Comparison of ENCODE assay signal across 8 cellular contexts in the genomic region with DNA sequence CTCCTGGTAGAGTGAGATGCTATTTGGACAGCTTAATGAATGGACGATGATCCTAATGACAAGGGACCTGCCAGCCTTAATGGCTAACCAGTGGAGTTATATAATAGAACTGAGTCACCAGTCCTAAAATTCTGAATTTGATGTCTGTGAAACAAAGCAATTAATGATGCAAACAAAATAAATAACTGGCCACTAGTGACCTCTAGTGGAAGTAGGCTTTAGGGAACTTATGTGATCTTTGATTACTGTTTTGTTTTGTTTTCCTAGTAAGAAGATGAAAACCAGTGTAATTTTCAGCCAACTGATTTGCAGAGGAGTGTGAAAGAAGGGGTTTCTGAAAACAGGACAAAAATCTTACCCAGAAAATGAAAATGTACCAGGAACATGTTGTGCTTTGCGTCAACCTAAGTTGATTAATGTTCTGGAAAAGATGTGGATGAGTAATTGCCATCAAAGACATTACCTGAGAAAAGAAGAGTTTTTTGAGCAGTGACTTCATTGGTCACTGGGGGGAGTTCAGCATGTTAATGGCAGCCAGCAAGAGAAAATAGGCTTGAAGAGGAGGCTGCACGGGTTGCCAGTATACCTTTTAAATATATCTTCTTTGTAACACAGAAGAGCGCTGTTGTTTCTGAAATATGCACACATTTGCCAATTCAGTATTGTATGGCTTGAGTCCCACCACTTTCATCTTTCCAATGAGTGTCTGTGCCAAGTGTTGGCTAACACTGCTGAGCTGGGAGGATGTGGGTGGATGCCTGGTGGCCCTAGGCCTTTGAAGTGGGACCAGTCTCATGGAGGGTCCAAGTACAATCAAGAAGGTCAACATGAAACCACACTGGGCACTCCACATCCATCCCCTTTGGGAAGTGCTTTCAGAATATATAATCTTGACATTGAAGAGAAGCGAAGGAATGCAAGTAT. TPM values are rescaled to one million over a fixed set of nuclear protein-coding genes. Genes with fewer than 3 reads are reported as not detected.
A peak's percentile ranks its signal among the peaks of the same experiment; 100 is the strongest.
DNase-seq lines count a peak whose midpoint lies in the region; ATAC-seq and TF ChIP-seq lines count a peak whose summit lies in the region.

No MANE protein-coding gene starts in this region.

- WGBS in hepatocyte (ENCODE audit: low lambda C conversion rate, missing lambda C conversion rate): 85% methylated on average over 5 of the region's 5 CpGs
- 80 to 83% methylated on average over 3 to 5 of the region's 5 CpGs for WGBS in transverse colon (ENCODE audit: low coverage in 1 of 2), 2 donors

- H3K4me1 ChIP-seq in hepatocyte (ENCODE audit: insufficient read depth) (no peaks in the 10 kb centered on the region), transverse colon (peaks cover 0 to under 1% (median under 1%) of the 10 kb centered on the region in 4 donors)

- peak; percentile 35 for DNase-seq in GM12865 (ENCODE audit: low read depth)
- peak; percentile 46 for DNase-seq in NCI-H1105 (lab: John Stamatoyannopoulos, UW)
- DNase-seq in hepatocyte (ENCODE audit: low spot score): peak; percentile 54
- DNase-seq in transverse colon: no peak

- H3K9me3 ChIP-seq in hepatocyte (ENCODE audit: low read depth): no peaks in the 10 kb centered on the region
- no peaks in the 10 kb centered on the region for H3K9me3 ChIP-seq in transverse colon

- H2AFZ ChIP-seq in hepatocyte: no peak overlapping the region

- intact Hi-C loops in transverse colon (cut with DNase I; ENCODE audit: low total_unique reads): no loop called here

- in situ Hi-C loops in transverse colon (cut with MboI; ENCODE audit: low pct_ligation_motif_present in 1 of 4, low pct_unique_long_range_greater_than_20kb in 1 of 4, low sequenced_read_pairs in 3 of 4): loop anchor here (10.0 to 25.0 kb wide), 2 partner anchors 282 to 289 kb away; no protein-coding TSS in a partner anchor

- no peak overlapping the region for H3K4me3 ChIP-seq in GM12865 (ENCODE audit: low read depth, low read length)
- H3K4me3 ChIP-seq in WI38 (ENCODE audit: low read depth, low read length): no peak overlapping the region
- H3K4me3 ChIP-seq in hepatocyte: no peak overlapping the region
- no peak overlapping the region for H3K4me3 ChIP-seq in transverse colon

- H3K9me2 ChIP-seq in hepatocyte (replicated peaks; ENCODE audit: insufficient read depth): no peaks in the 10 kb centered on the region

- ATAC-seq in HG02571 (IDR thresholded peaks at IDR 0.05; ENCODE audit: unreplicated experiment): no peak
- ATAC-seq in GM21360 (IDR thresholded peaks at IDR 0.05; ENCODE audit: unreplicated experiment): no peak
- no peak for ATAC-seq in HG03139 (IDR thresholded peaks at IDR 0.05; ENCODE audit: unreplicated experiment)

- no peak overlapping the region for H3K27ac ChIP-seq in hepatocyte
- H3K27ac ChIP-seq in transverse colon: no peak overlapping the region

- H3K4me2 ChIP-seq in hepatocyte: no peak overlapping the region

- H4K20me1 ChIP-seq in hepatocyte (ENCODE audit: insufficient read depth, poor library complexity, severe bottlenecking): no peaks in the 10 kb centered on the region

- TF ChIP-seq EP300 in transverse colon (IDR thresholded peaks at IDR 0.05; ENCODE audit: low read depth): no peak

- H3K36me3 ChIP-seq in hepatocyte (replicated peaks; ENCODE audit: insufficient read depth, low read depth) (no peaks in the 10 kb centered on the region), transverse colon (no peaks in the 10 kb centered on the region)

- H3K79me2 ChIP-seq in hepatocyte: no peaks in the 10 kb centered on the region

- H3K27me3 ChIP-seq in hepatocyte (no peaks in the 10 kb centered on the region), transverse colon (no peaks in the 10 kb centered on the region)

- TF ChIP-seq POLR2A in transverse colon (IDR thresholded peaks at IDR 0.05): no peak

- TF ChIP-seq CTCF in GM12865 (IDR thresholded peaks at IDR 0.05; ENCODE audit: insufficient read depth, low read depth, low read length, missing control alignments) (peak; percentile 48), WI38 (IDR thresholded peaks at IDR 0.05; ENCODE audit: low read depth, low read length) (peak; percentile 38; the same call in 1 of the 2 replicates), hepatocyte (IDR thresholded peaks at IDR 0.05; ENCODE audit: poor library complexity) (peak; percentile 69), transverse colon (IDR thresholded peaks at IDR 0.05) (peak; percentile 40 to 52 (median 47))

RNA-seq across cellular contexts. Expression of gene VEPH1, which starts 9.3 kb away (rescaled TPM):
- total RNA-seq in hepatocyte (4.7 and 15.9 TPM in 2 replicates), transverse colon (1 to 10 TPM in 2 of 4 donors, under 1 TPM in 2; 0.20 to 4.1 (median 0.90) TPM)
- 2.5 and 7.7 TPM in 2 replicates for polyA plus RNA-seq in hepatocyte

RNA-seq across cellular contexts. Expression of gene PTX3, which starts 57.2 kb away (rescaled TPM):
- 18.6 and 23.7 TPM in 2 replicates for total RNA-seq in hepatocyte
- polyA plus RNA-seq in hepatocyte: 28.7 and 41.5 TPM in 2 replicates
- 10 to 100 TPM in 1 of 4 donors, 1 to 10 TPM in 3; 1.8 to 26.2 (median 3.7) TPM for total RNA-seq in transverse colon
